Comparison of ENCODE assay signal across 1 cellular context in genomic region chr16:2337431-2338296, GRCh38.
TF ChIP-seq lines count a peak whose summit lies in the region.

No MANE protein-coding gene starts in this region.

TF ChIP-seq in GM12878, 131 proteins besides CTCF, POLR2A, EP300 and RAD21:
- no peak for TF ChIP-seq BCL11A (IDR thresholded peaks at IDR 0.05; ENCODE audit: low read depth, low read length)
